Comparison of ENCODE assay signal across 8 cellular contexts in the genomic region with DNA sequence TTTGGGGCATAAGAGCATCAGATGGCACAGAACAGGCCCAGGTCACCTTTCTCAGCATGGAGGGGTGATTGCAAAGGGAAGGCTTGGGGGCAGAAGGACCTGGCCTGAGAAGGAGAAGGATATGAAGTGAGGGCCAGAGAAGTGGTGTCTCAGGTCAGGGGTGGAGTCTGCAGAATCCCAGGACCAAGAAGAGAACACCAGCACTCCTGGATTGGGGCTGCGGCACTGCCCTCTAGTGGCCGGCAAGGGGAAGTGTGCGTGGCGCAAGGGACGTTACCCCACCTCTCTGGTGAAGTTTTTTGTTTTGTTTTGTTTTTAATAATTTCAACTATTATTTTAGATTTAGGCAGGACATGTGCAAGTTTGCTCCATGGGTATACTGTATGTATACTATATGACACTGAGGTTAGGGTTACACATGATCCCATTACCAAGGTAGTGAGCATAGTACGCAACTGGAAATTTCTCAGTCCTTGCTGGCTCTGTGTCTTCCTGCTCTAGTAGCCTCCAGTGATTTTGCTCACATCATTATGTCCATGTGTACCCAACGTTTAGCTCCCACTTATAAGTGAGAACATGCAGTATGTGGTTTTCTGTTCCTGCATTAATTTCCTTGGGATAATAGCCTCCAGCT.
DNase-seq lines count a peak whose midpoint lies in the region; ATAC-seq and TF ChIP-seq lines count a peak whose summit lies in the region.

No MANE protein-coding gene starts in this region.

- peak; percentile 94 for TF ChIP-seq CTCF in MCF 10A (IDR thresholded peaks at IDR 0.05; ENCODE audit: unreplicated experiment)
- peak; percentile 61 for TF ChIP-seq CTCF in osteocyte (IDR thresholded peaks at IDR 0.05)

- no peaks in the 10 kb centered on the region for H3K4me1 Mint-ChIP-seq in activated CD4-positive, alpha-beta T cell treated with anti-CD3 and anti-CD28 coated beads for 36 hours
- no peaks in the 10 kb centered on the region for H3K4me1 Mint-ChIP-seq in MCF 10A (ENCODE audit: insufficient read depth, unreplicated experiment)
- H3K4me1 Mint-ChIP-seq in osteocyte (ENCODE audit: unreplicated experiment), result peaks cover 1% of the 10 kb centered on the region
- H3K4me1 Mint-ChIP-seq in CD8-positive, alpha-beta memory T cell, result no peaks in the 10 kb centered on the region

- DNase-seq in activated CD4-positive, alpha-beta T cell treated with anti-CD3 and anti-CD28 coated beads for 36 hours, result peak; percentile 48
- no peak for DNase-seq in activated CD4-positive, alpha-beta T cell treated with anti-CD3 and anti-CD28 coated beads, Interleukin-2, amount 50 U/mL, for 1 hour
- DNase-seq in HT1080 (ENCODE audit: low read depth) (peak; percentile 20), MCF 10A (ENCODE audit: unreplicated experiment) (peak; percentile 43), osteocyte (ENCODE audit: extremely low spot score, unreplicated experiment) (no peak), middle frontal gyrus (ENCODE audit: extremely low spot score, low spot score) (no peak)
- no peak for DNase-seq in CD8-positive, alpha-beta memory T cell

- POLR2A ChIA-PET in activated CD4-positive, alpha-beta T cell treated with anti-CD3 and anti-CD28 coated beads for 36 hours (lab: Charles Lee), result no interaction called here
- POLR2A ChIA-PET in MCF 10A (lab: Yijun Ruan, JAX), result no interaction called here
- POLR2A ChIA-PET in CD8-positive, alpha-beta memory T cell (lab: Charles Lee), result no interaction called here

- H3K9me3 ChIP-seq in CD8-positive, alpha-beta memory T cell (ENCODE audit: low read length), result no peaks in the 10 kb centered on the region

- no TSS peak for BruUV-seq in MCF 10A (replicated peaks; lab: Mats Ljungman, UMichigan)

- no peak for ATAC-seq in activated CD4-positive, alpha-beta T cell treated with anti-CD3 and anti-CD28 coated beads for 36 hours
- peak; percentile 77 for ATAC-seq in GM21576 (IDR thresholded peaks at IDR 0.05; ENCODE audit: unreplicated experiment)

- peaks cover 10% of the 10 kb centered on the region for H3K9me3 Mint-ChIP-seq in activated CD4-positive, alpha-beta T cell treated with anti-CD3 and anti-CD28 coated beads for 36 hours (ENCODE audit: low read depth)
- H3K9me3 Mint-ChIP-seq in MCF 10A (ENCODE audit: unreplicated experiment) (no peaks in the 10 kb centered on the region), osteocyte (ENCODE audit: unreplicated experiment) (no peaks in the 10 kb centered on the region)
- H3K9me3 Mint-ChIP-seq in CD8-positive, alpha-beta memory T cell, result peaks cover 0 to 22% (median 4%) of the 10 kb centered on the region in 5 donors

- H3K27me3 ChIP-seq in CD8-positive, alpha-beta memory T cell (ENCODE audit: insufficient read depth, low read length, poor library complexity, severe bottlenecking), result no peaks in the 10 kb centered on the region

- H3K36me3 Mint-ChIP-seq in activated CD4-positive, alpha-beta T cell treated with anti-CD3 and anti-CD28 coated beads for 36 hours (ENCODE audit: low read depth), result no peaks in the 10 kb centered on the region
- H3K36me3 Mint-ChIP-seq in MCF 10A (ENCODE audit: insufficient read depth, unreplicated experiment), result no peaks in the 10 kb centered on the region
- no peaks in the 10 kb centered on the region for H3K36me3 Mint-ChIP-seq in osteocyte (ENCODE audit: unreplicated experiment)
- no peaks in the 10 kb centered on the region for H3K36me3 Mint-ChIP-seq in CD8-positive, alpha-beta memory T cell

- H3K4me3 ChIP-seq in CD8-positive, alpha-beta memory T cell (ENCODE audit: low read length), result no peak overlapping the region

- H3K27ac Mint-ChIP-seq in activated CD4-positive, alpha-beta T cell treated with anti-CD3 and anti-CD28 coated beads for 36 hours, result no peak overlapping the region
- H3K27ac Mint-ChIP-seq in MCF 10A (ENCODE audit: low read depth, unreplicated experiment) (no peak overlapping the region), osteocyte (ENCODE audit: unreplicated experiment) (no peak overlapping the region)
- no peak overlapping the region for H3K27ac Mint-ChIP-seq in CD8-positive, alpha-beta memory T cell

- H3K4me3 Mint-ChIP-seq in activated CD4-positive, alpha-beta T cell treated with anti-CD3 and anti-CD28 coated beads for 36 hours, result no peak overlapping the region
- H3K4me3 Mint-ChIP-seq in MCF 10A (ENCODE audit: unreplicated experiment) (no peak overlapping the region), osteocyte (ENCODE audit: unreplicated experiment) (no peak overlapping the region)
- no peak overlapping the region for H3K4me3 Mint-ChIP-seq in CD8-positive, alpha-beta memory T cell

- intact Hi-C loops in activated CD4-positive, alpha-beta T cell treated with anti-CD3 and anti-CD28 coated beads for 36 hours (cut with DNase I, micrococcal nuclease), result no loop called here
- intact Hi-C loops in MCF 10A (cut with micrococcal nuclease), result loop anchor here (10.0 kb wide), 1 partner anchor 1777 kb away; no protein-coding TSS in a partner anchor

- no peaks in the 10 kb centered on the region for H3K4me1 ChIP-seq in CD8-positive, alpha-beta memory T cell (ENCODE audit: insufficient read depth, low read length)

- CTCF ChIA-PET in activated CD4-positive, alpha-beta T cell treated with anti-CD3 and anti-CD28 coated beads for 36 hours (lab: Charles Lee), result no interaction called here
- CTCF ChIA-PET in MCF 10A (lab: Yijun Ruan, JAX), result interaction anchor here (0.5 to 2.4 kb wide), 15 partner anchors 8 to 1553 kb away, joined by 3 to 7 read pairs (median 3); no protein-coding TSS in a partner anchor
- CTCF ChIA-PET in CD8-positive, alpha-beta memory T cell (lab: Charles Lee), result no interaction called here

- no peaks in the 10 kb centered on the region for H3K27me3 Mint-ChIP-seq in activated CD4-positive, alpha-beta T cell treated with anti-CD3 and anti-CD28 coated beads for 36 hours
- H3K27me3 Mint-ChIP-seq in MCF 10A (ENCODE audit: insufficient read depth, unreplicated experiment), result no peaks in the 10 kb centered on the region
- H3K27me3 Mint-ChIP-seq in osteocyte (ENCODE audit: unreplicated experiment), result no peaks in the 10 kb centered on the region
- H3K27me3 Mint-ChIP-seq in CD8-positive, alpha-beta memory T cell, result no peaks in the 10 kb centered on the region

- no peak overlapping the region for H3K27ac ChIP-seq in CD8-positive, alpha-beta memory T cell (ENCODE audit: low read depth, low read length)

- H3K36me3 ChIP-seq in CD8-positive, alpha-beta memory T cell (ENCODE audit: insufficient read depth, low read length), result no peaks in the 10 kb centered on the region

Comparison
In these comparisons a context has a peak if more than half of its experiments do, and no peak if none do; other contexts are left out.
1. DNase-seq: peak in activated CD4-positive, alpha-beta T cell treated with anti-CD3 and anti-CD28 coated beads for 36 hours (single experiment), HT1080 (single experiment) and MCF 10A (single experiment); none in activated CD4-positive, alpha-beta T cell treated with anti-CD3 and anti-CD28 coated beads, Interleukin-2, amount 50 U/mL, for 1 hour (single experiment), osteocyte (single experiment), middle frontal gyrus (single experiment) and CD8-positive, alpha-beta memory T cell (0 of 5).